In the genomic region with DNA sequence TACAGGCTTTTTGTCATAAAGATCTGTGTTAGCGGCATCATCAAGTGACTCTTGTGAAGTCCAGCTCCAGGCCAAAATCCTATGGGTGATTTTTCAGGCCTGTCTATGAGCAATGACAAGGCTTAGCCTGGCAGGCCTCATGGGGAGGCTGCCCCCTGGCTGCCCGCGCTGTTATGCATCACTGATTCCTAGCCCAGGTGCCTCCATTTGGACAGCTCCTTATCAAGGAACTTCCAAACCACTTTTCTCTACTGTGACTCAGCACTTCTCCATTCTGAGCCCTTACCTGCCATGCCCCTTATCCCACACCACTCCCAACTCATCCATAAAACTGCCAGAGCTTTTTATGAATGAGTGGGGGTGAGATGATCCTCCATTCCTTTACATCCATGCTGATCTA, we compare ENCODE assay signal across 1 cellular context.
A peak's percentile ranks its signal among the peaks of the same experiment; 100 is the strongest.
TF ChIP-seq lines count a peak whose summit lies in the region.

No MANE protein-coding gene starts in this region.

TF ChIP-seq in K562, 482 proteins besides CTCF, POLR2A, EP300 and RAD21 (continued from another document):
- TF ChIP-seq, protein P1, sequence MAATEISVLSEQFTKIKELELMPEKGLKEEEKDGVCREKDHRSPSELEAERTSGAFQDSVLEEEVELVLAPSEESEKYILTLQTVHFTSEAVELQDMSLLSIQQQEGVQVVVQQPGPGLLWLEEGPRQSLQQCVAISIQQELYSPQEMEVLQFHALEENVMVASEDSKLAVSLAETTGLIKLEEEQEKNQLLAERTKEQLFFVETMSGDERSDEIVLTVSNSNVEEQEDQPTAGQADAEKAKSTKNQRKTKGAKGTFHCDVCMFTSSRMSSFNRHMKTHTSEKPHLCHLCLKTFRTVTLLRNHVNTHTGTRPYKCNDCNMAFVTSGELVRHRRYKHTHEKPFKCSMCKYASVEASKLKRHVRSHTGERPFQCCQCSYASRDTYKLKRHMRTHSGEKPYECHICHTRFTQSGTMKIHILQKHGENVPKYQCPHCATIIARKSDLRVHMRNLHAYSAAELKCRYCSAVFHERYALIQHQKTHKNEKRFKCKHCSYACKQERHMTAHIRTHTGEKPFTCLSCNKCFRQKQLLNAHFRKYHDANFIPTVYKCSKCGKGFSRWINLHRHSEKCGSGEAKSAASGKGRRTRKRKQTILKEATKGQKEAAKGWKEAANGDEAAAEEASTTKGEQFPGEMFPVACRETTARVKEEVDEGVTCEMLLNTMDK (IDR thresholded peaks at IDR 0.05; ENCODE audit: borderline replicate concordance, insufficient read depth, low read depth, low read length, poor library complexity, severe bottlenecking), result peak; percentile 39
- no peak for TF ChIP-seq KDM2B (CRISPR knock-in tag; IDR thresholded peaks at IDR 0.05)
- no peak for TF ChIP-seq JUND (IDR thresholded peaks at IDR 0.05; ENCODE audit: borderline replicate concordance, low read depth, low read length)
- TF ChIP-seq JUND (tag; IDR thresholded peaks at IDR 0.05; ENCODE audit: borderline replicate concordance, low read depth, low read length), result 0 out of 3 replicates have a peak, but pooled peaks have one; percentile 8
- TF ChIP-seq REST (CRISPR knock-in tag; IDR thresholded peaks at IDR 0.05; ENCODE audit: low read depth), result peak; percentile 36; the same call in 1 of the 2 replicates
- TF ChIP-seq MIER1 (IDR thresholded peaks at IDR 0.05; ENCODE audit: low read depth), result peak; percentile 48; the same call in 1 of the 2 replicates
- no peak for TF ChIP-seq ZFP1 (CRISPR knock-in tag; IDR thresholded peaks at IDR 0.05)
- TF ChIP-seq MAFK (IDR thresholded peaks at IDR 0.05; ENCODE audit: low read length), result peak; percentile 51
